9 cellular contexts compared by ENCODE assay signal in the genomic region with DNA sequence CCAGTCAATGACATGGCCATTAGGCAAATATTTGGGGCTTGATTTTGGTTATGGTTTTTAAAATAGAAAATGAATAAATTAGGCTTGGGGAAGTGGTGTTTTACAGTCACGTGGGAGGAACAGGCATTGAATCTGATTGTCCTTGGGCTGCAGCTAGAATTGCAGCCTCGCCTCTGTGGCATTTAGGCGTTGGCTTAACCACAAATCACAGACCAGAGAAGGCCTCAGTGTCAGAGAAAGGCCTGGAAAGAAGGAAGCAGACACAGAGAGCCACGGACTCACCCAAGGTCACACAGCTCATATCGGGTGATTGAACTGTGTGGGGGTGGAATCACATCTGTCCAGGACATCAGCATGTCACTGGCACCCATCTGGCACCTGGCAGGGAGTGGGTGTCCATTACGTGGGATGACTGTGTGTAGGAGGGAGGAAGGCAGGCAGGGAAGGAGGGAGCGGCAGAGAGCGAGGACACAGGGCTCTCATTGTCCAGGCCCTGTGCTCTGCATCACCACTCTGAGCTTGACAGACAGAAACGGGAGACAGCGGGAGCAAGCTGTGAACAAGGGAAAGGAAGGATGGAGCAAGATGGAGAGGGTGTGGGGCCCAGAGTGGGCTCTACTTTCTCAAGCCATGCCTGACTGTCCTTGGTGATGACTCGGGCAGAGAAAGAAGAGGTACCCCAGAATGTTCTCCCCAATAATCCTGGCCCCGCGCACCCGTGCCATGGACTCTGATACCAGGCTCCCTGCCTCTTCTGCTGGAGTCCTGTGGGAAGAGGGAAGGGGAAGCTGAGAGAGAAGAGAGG.
DNase-seq lines count a peak whose midpoint lies in the region; ATAC-seq and TF ChIP-seq lines count a peak whose summit lies in the region.
"Had no signal": no experiment of that assay in that cellular context is flagged by ENCODE, and none has a peak within 500 bp of the region (broad histone marks: within the 10 kb centered on the region; RNA-seq: fewer than 3 reads in every experiment).

No MANE protein-coding gene starts in this region.

- TF ChIP-seq CTCF in HFF-Myc (IDR thresholded peaks at IDR 0.05; ENCODE audit: low read depth, low read length, missing control alignments): no peak

- no peaks in the 10 kb centered on the region for H3K9me3 Mint-ChIP-seq in stimulated activated naive B cell treated with anti-CD40 and anti-IgM and Interleukin-4, amounts not matched to agents 10 μg/mL and 1 μg/mL and 100 μg/mL, for 72 hours

- peaks cover 7 to 13% of the 10 kb centered on the region in 2 donors for H3K4me1 Mint-ChIP-seq in stimulated activated naive B cell treated with anti-CD40 and anti-IgM and Interleukin-4, amounts not matched to agents 10 μg/mL and 1 μg/mL and 100 μg/mL, for 72 hours

- H3K36me3 ChIP-seq in SK-N-MC (ENCODE audit: insufficient read depth, low read length): no peaks in the 10 kb centered on the region

- H3K27ac ChIP-seq in SK-N-MC: peak overlapping the region; percentile 85
- H3K27ac ChIP-seq: KMS-11 had no signal

- H3K27ac Mint-ChIP-seq in stimulated activated naive B cell treated with anti-CD40 and anti-IgM and Interleukin-4, amounts not matched to agents 10 μg/mL and 1 μg/mL and 100 μg/mL, for 72 hours: peak overlapping the region; percentile 67

- H3K27me3 Mint-ChIP-seq in stimulated activated naive B cell treated with anti-CD40 and anti-IgM and Interleukin-4, amounts not matched to agents 10 μg/mL and 1 μg/mL and 100 μg/mL, for 72 hours: peaks cover 18 to 27% of the 10 kb centered on the region in 2 donors

- DNase-seq in HFF-Myc (ENCODE audit: extremely low read depth, low read depth): peak; percentile 67
- no peak for DNase-seq in SK-N-MC (ENCODE audit: low read depth, low spot score)
- peak; percentile 28 for DNase-seq in glomerular visceral epithelial cell (ENCODE audit: extremely low spot score)
- DNase-seq in stimulated activated naive B cell treated with anti-CD40 and anti-IgM and Interleukin-4, amounts not matched to agents 10 μg/mL and 1 μg/mL and 100 μg/mL, for 72 hours: peak; percentile 23
- DNase-seq in middle frontal gyrus (ENCODE audit: extremely low spot score, low spot score): no peak
- no peak for DNase-seq in effector CD4-positive, alpha-beta T cell
- DNase-seq in amniotic stem cell (lab: John Stamatoyannopoulos, UW): no peak
- DNase-seq in NCI-H446 treated with DMSO at 0.1 percent for 48 hours (lab: John Stamatoyannopoulos, UW): no peak

- H3K9ac ChIP-seq in SK-N-MC (ENCODE audit: insufficient read length): peak overlapping the region; percentile 30
- H3K9ac ChIP-seq: KMS-11 had no signal

- no peaks in the 10 kb centered on the region for H3K9me3 ChIP-seq in SK-N-MC (ENCODE audit: low read depth, low read length)

- H3K4me3 ChIP-seq in HFF-Myc (replicated peaks; ENCODE audit: low read depth, low read length) (no peak overlapping the region), SK-N-MC (peak overlapping the region; percentile 68)

- no peaks in the 10 kb centered on the region for H3K36me3 Mint-ChIP-seq in stimulated activated naive B cell treated with anti-CD40 and anti-IgM and Interleukin-4, amounts not matched to agents 10 μg/mL and 1 μg/mL and 100 μg/mL, for 72 hours

- peak overlapping the region in 1 of 2 donors; percentile 7 for H3K4me3 Mint-ChIP-seq in stimulated activated naive B cell treated with anti-CD40 and anti-IgM and Interleukin-4, amounts not matched to agents 10 μg/mL and 1 μg/mL and 100 μg/mL, for 72 hours

- peak; percentile 77 to 80 for ATAC-seq in stimulated activated naive B cell treated with anti-CD40 and anti-IgM and Interleukin-4, amounts not matched to agents 10 μg/mL and 1 μg/mL and 100 μg/mL, for 72 hours (replicated peaks)

Comparison
In these comparisons a context has a peak if more than half of its experiments do, and no peak if none do; other contexts are left out.
1. DNase-seq: peak in HFF-Myc (single experiment), glomerular visceral epithelial cell (single experiment) and stimulated activated naive B cell treated with anti-CD40 and anti-IgM and Interleukin-4, amounts not matched to agents 10 μg/mL and 1 μg/mL and 100 μg/mL, for 72 hours (single experiment); none in SK-N-MC (single experiment), middle frontal gyrus (single experiment), effector CD4-positive, alpha-beta T cell (single experiment), amniotic stem cell (single experiment) and NCI-H446 treated with DMSO at 0.1 percent for 48 hours (single experiment).